ENCODE assay signal across 1 cellular context in genomic region chr12:6927999-6928702, GRCh38.
A peak's percentile ranks its signal among the peaks of the same experiment; 100 is the strongest.
TF ChIP-seq lines count a peak whose summit lies in the region.

No MANE protein-coding gene starts in this region.

TF ChIP-seq in K562, 482 proteins besides CTCF, POLR2A, EP300 and RAD21:
- TF ChIP-seq MGA (IDR thresholded peaks at IDR 0.05) (no peak), TFAP4 (CRISPR knock-in tag; IDR thresholded peaks at IDR 0.05; ENCODE audit: borderline replicate concordance) (0 out of 2 replicates have a peak, but pooled peaks have one; percentile 14), ZNF395 (CRISPR knock-in tag; IDR thresholded peaks at IDR 0.05) (peak; percentile 61; the same call in 1 of the 2 replicates), MLLT1 (IDR thresholded peaks at IDR 0.05) (0 out of 4 replicates have a peak, but pooled peaks of 1 of the 2 experiments have one; percentile 16), TAL1 (IDR thresholded peaks at IDR 0.05) (no peak), CCNT2 (IDR thresholded peaks at IDR 0.05; ENCODE audit: borderline replicate concordance, extremely low read depth, insufficient read length, low read depth, low read length) (peak; percentile 18), NCOA6 (IDR thresholded peaks at IDR 0.05) (no peak), ATF3 (IDR thresholded peaks at IDR 0.05) (no peak), ATF3 (CRISPR knock-in tag; conservative IDR thresholded peaks at IDR 0.05) (no peak), ZNF512 (tag; IDR thresholded peaks at IDR 0.05) (no peak), RBFOX2 (IDR thresholded peaks at IDR 0.05; ENCODE audit: low read depth, low read length) (0 out of 2 replicates have a peak, but pooled peaks have one; percentile 8), ZBTB7A (IDR thresholded peaks at IDR 0.05; ENCODE audit: borderline replicate concordance, control insufficient read depth, low read depth, low read length) (peak; percentile 40; the same call in 1 of the 2 replicates)
